Comparison of ENCODE assay signal across 13 cellular contexts in the genomic region with DNA sequence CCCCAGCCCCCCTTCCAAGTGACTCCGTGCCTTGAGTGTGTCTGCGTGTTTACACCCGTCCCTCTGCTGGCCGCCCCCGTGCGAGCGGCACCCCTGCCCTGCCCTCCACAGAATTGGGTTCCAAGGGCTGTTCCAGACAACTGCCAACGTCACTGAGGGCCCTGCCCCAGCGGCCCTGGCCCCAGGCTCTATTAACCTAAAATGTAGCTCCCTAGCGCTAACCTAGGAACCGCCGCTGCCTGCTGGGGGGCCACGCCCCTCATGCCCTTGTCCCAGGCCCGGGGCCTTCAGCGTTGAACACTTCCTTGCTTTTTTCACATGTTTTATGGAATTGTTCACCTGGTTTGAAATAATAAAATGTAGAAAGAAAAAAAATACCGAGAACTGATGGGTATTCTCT. TPM values are rescaled to one million over a fixed set of nuclear protein-coding genes. Genes with fewer than 3 reads are reported as not detected.
A peak's percentile ranks its signal among the peaks of the same experiment; 100 is the strongest.
DNase-seq lines count a peak whose midpoint lies in the region; ATAC-seq and TF ChIP-seq lines count a peak whose summit lies in the region.
"Had no signal": no experiment of that assay in that cellular context is flagged by ENCODE, and none has a peak within 500 bp of the region (broad histone marks: within the 10 kb centered on the region; RNA-seq: fewer than 3 reads in every experiment).

No MANE protein-coding gene starts in this region.

- H3K4me1 ChIP-seq in OCI-LY1 (ENCODE audit: insufficient read depth, low read length, severe bottlenecking) (peaks cover 13% of the 10 kb centered on the region), prostate gland (replicated peaks) (peaks cover 16% of the 10 kb centered on the region)

- peaks cover 21% of the 10 kb centered on the region for H3K4me1 Mint-ChIP-seq in endothelial cell (ENCODE audit: unreplicated experiment)

- WGBS in prostate gland: 57% methylated on average over 16 of the region's 16 CpGs

- H3K9me2 ChIP-seq in OCI-LY1 (ENCODE audit: low read depth, low read length): no peaks in the 10 kb centered on the region

- POLR2A ChIA-PET in AG04449 (lab: Yijun Ruan, JAX): interaction anchor here (0.7 kb wide), 1 partner anchor 1429 kb away, joined by 3 read pairs; no protein-coding TSS in a partner anchor

- H3K36me3 Mint-ChIP-seq in endothelial cell (ENCODE audit: low read depth, unreplicated experiment): peaks cover 11% of the 10 kb centered on the region

- no peak overlapping the region for H3K4me3 ChIP-seq in AG04449 (ENCODE audit: low read depth, low read length)
- H3K4me3 ChIP-seq in OCI-LY1 (ENCODE audit: low read depth, low read length, poor library complexity, severe bottlenecking): no peak overlapping the region
- H3K4me3 ChIP-seq in prostate gland: no peak overlapping the region

- H3K4me2 ChIP-seq in OCI-LY1 (ENCODE audit: low read length): no peak overlapping the region

- ATAC-seq in GM19023 (IDR thresholded peaks at IDR 0.05; ENCODE audit: unreplicated experiment) (no peak), HG03378 (IDR thresholded peaks at IDR 0.05; ENCODE audit: unreplicated experiment) (no peak)

- no peak overlapping the region for H3K4me3 Mint-ChIP-seq in endothelial cell (ENCODE audit: unreplicated experiment)

- no peaks in the 10 kb centered on the region for H4K20me1 ChIP-seq in OCI-LY1 (ENCODE audit: insufficient read depth, low read length)

- H3K27ac ChIP-seq in OCI-LY1 (ENCODE audit: low read depth, low read length, poor library complexity, severe bottlenecking) (peak overlapping the region; percentile 16), prostate gland (peak overlapping the region; percentile 96 to 98)

- intact Hi-C loops in prostate gland (cut with DNase I): no loop called here

- H3K9me3 Mint-ChIP-seq in endothelial cell (ENCODE audit: unreplicated experiment): no peaks in the 10 kb centered on the region

- CTCF ChIA-PET in AG04449 (lab: Yijun Ruan, JAX): interaction anchor here (1.0 to 47.4 kb wide), 8 partner anchors 7 to 93 kb away, joined by 3 to 1609 read pairs (median 8); partner anchors contain the start of genes GNAI2, GNAT1, LSMEM2 and SEMA3B

- no peak for TF ChIP-seq POLR2A in prostate gland (IDR thresholded peaks at IDR 0.05)

- no peak overlapping the region for H2AFZ ChIP-seq in OCI-LY1 (ENCODE audit: low read length)

- TF ChIP-seq CTCF in AG04449 (IDR thresholded peaks at IDR 0.05; ENCODE audit: insufficient read depth, low read length, missing control alignments) (peak; percentile 10), OCI-LY1 (IDR thresholded peaks at IDR 0.05; ENCODE audit: low read length) (no peak), endothelial cell (IDR thresholded peaks at IDR 0.05; ENCODE audit: unreplicated experiment) (peak; percentile 27), prostate gland (IDR thresholded peaks at IDR 0.05) (no peak), GM10266 (IDR thresholded peaks at IDR 0.05; ENCODE audit: control insufficient read depth, insufficient read depth, low read depth, missing control alignments) (no peak)

- no peaks in the 10 kb centered on the region for H3K9me3 ChIP-seq in OCI-LY1 (ENCODE audit: low read length)
- H3K9me3 ChIP-seq in prostate gland: no peaks in the 10 kb centered on the region
- H3K9me3 ChIP-seq: BE2C had no signal

- H3K79me2 ChIP-seq in OCI-LY1 (ENCODE audit: insufficient read depth, low read length): no peaks in the 10 kb centered on the region

- H3K36me3 ChIP-seq in OCI-LY1 (ENCODE audit: insufficient read depth, low read length): peaks cover 42% of the 10 kb centered on the region
- H3K36me3 ChIP-seq in prostate gland: peaks cover 19 to 21% of the 10 kb centered on the region in 2 donors

- H3K27me3 Mint-ChIP-seq in endothelial cell (ENCODE audit: unreplicated experiment): peaks cover 25% of the 10 kb centered on the region

- no peak overlapping the region; the same call in 1 of the 2 replicates for H3K9ac ChIP-seq in OCI-LY1 (ENCODE audit: low read length)

- no peaks in the 10 kb centered on the region for H3F3A ChIP-seq in OCI-LY1 (ENCODE audit: insufficient read depth, low read length)

- H3K27ac Mint-ChIP-seq in endothelial cell (ENCODE audit: unreplicated experiment): peak overlapping the region; percentile 94

- H3K27me3 ChIP-seq in OCI-LY1 (ENCODE audit: insufficient read depth, low read length): no peaks in the 10 kb centered on the region
- no peaks in the 10 kb centered on the region for H3K27me3 ChIP-seq in prostate gland (replicated peaks; ENCODE audit: insufficient read depth)
- H3K27me3 ChIP-seq: BE2C had no signal

- DNase-seq in AG04449 (ENCODE audit: low read depth, low spot score) (no peak), endothelial cell (ENCODE audit: low spot score) (no peak), prostate gland (ENCODE audit: low spot score) (no peak), GM10266 (ENCODE audit: extremely low spot score) (no peak), dermis blood vessel endothelial cell (no peak)
- DNase-seq: BE2C, GOT3, NCI-H446 had no signal

RNA-seq across cellular contexts. Expression of gene SEMA3B, which starts 10.0 kb away (rescaled TPM):
- total RNA-seq in endothelial cell (ENCODE audit: unreplicated experiment) (1.7 TPM), prostate gland (10 to 100 TPM in 1 of 2 donors, 1 to 10 TPM in 1; 8.7 to 32.0 TPM), dermis blood vessel endothelial cell (0.51 and 1.4 TPM in 2 replicates)

RNA-seq across cellular contexts. Expression of gene LSMEM2, which starts 19.9 kb away (rescaled TPM):
- 0.18 TPM for total RNA-seq in endothelial cell (ENCODE audit: unreplicated experiment)
- not detected for total RNA-seq in prostate gland
- total RNA-seq in dermis blood vessel endothelial cell: not detected in 2 replicates
- total RNA-seq: esophagus mucosa, SK-MEL-5 had no signal

RNA-seq across cellular contexts. Expression of gene GNAI2, which starts 23.0 kb away (rescaled TPM):
- total RNA-seq in endothelial cell (ENCODE audit: unreplicated experiment) (771 TPM), prostate gland (100 to 1,000 TPM; 118 to 301 TPM), dermis blood vessel endothelial cell (624 and 776 TPM in 2 replicates)

RNA-seq across cellular contexts. Expression of gene IFRD2, which starts 33.2 kb away (rescaled TPM):
- 43.2 TPM for total RNA-seq in endothelial cell (ENCODE audit: unreplicated experiment)
- 10 to 100 TPM; 93.0 to 99.9 TPM for total RNA-seq in prostate gland
- total RNA-seq in dermis blood vessel endothelial cell: 92.2 and 113 TPM in 2 replicates

RNA-seq across cellular contexts. Expression of gene HYAL3, which starts 40.2 kb away (rescaled TPM):
- total RNA-seq in endothelial cell (ENCODE audit: unreplicated experiment) (12.7 TPM), prostate gland (10 to 100 TPM in 1 of 2 donors, 1 to 10 TPM in 1; 4.1 to 10.7 TPM), dermis blood vessel endothelial cell (24.0 and 28.1 TPM in 2 replicates)

Comparison
In these comparisons a context has a peak if more than half of its experiments do, and no peak if none do; other contexts are left out.
1. CTCF ChIP-seq: peak in AG04449 (single experiment) and endothelial cell (single experiment); none in OCI-LY1 (single experiment), prostate gland (0 of 4) and GM10266 (single experiment).